In genomic region chr21:46297311-46298082, GRCh38 we compare ENCODE assay signal across 8 cellular contexts. TPM values are rescaled to one million over a fixed set of nuclear protein-coding genes. Genes with fewer than 3 reads are reported as not detected.
DNase-seq lines count a peak whose midpoint lies in the region; ATAC-seq and TF ChIP-seq lines count a peak whose summit lies in the region.

No MANE protein-coding gene starts in this region.

- H3K9me3 ChIP-seq in NT2/D1 (ENCODE audit: insufficient read depth, low read length), result no peaks in the 10 kb centered on the region

- ATAC-seq in esophagus mucosa (peak; percentile 16), natural killer cell (peak in 1 of 3 donors; percentile 8), HG02623 (IDR thresholded peaks at IDR 0.05; ENCODE audit: unreplicated experiment) (no peak)

- TF ChIP-seq CTCF in natural killer cell (IDR thresholded peaks at IDR 0.05) (no peak), GM10266 (IDR thresholded peaks at IDR 0.05; ENCODE audit: control insufficient read depth, insufficient read depth, low read depth, missing control alignments) (no peak), GM13976 (IDR thresholded peaks at IDR 0.05; ENCODE audit: borderline replicate concordance, control extremely low read depth, extremely low read depth, insufficient read depth, missing control alignments) (no peak)

- no peaks in the 10 kb centered on the region for H3K27me3 ChIP-seq in NT2/D1 (ENCODE audit: insufficient read depth, insufficient read length)

- peak overlapping the region in 1 of 2 donors; percentile 58 for H3K27ac Mint-ChIP-seq in natural killer cell

- DNase-seq in AG20443 (ENCODE audit: low spot score) (peak; percentile 43), NT2/D1 (ENCODE audit: low read depth, low spot score) (no peak), natural killer cell (no peak), GM10266 (ENCODE audit: extremely low spot score) (no peak), amygdala (lab: John Stamatoyannopoulos, UW) (no peak), GM13976 (ENCODE audit: low spot score) (no peak)

- in situ Hi-C loops in GM13976 (cut with MboI; ENCODE audit: low sequenced_read_pairs, unreplicated experiment), result no loop called here

- peaks cover 6 to 15% of the 10 kb centered on the region in 2 donors for H3K4me1 Mint-ChIP-seq in natural killer cell

- peak overlapping the region; percentile 12 for H3K4me3 ChIP-seq in NT2/D1 (ENCODE audit: insufficient read length, low read depth)

- H3K9me3 Mint-ChIP-seq in natural killer cell, result no peaks in the 10 kb centered on the region

- intact Hi-C loops in natural killer cell (cut with micrococcal nuclease), result no loop called here

- H3K4me1 ChIP-seq in NT2/D1 (ENCODE audit: insufficient read depth, insufficient read length), result peaks cover 8% of the 10 kb centered on the region

- H3K9ac ChIP-seq in NT2/D1 (ENCODE audit: insufficient read length, low read depth), result peak overlapping the region; percentile 22

- peak overlapping the region; percentile 87 for H3K4me3 Mint-ChIP-seq in natural killer cell

- no peaks in the 10 kb centered on the region for H3K36me3 Mint-ChIP-seq in natural killer cell

- peaks cover 0 to 4% of the 10 kb centered on the region in 2 donors for H3K27me3 Mint-ChIP-seq in natural killer cell (ENCODE audit: low read depth in 2 of 2)

- peaks cover 34% of the 10 kb centered on the region for H3K36me3 ChIP-seq in NT2/D1 (ENCODE audit: insufficient read depth, insufficient read length, low read length)

RNA-seq across cellular contexts. Expression of gene YBEY, which starts 11.4 kb away (rescaled TPM):
- total RNA-seq in esophagus mucosa, result 11.9 TPM
- 10 to 100 TPM; 10.8 to 13.7 (median 12.7) TPM for total RNA-seq in natural killer cell

RNA-seq across cellular contexts. Expression of gene MCM3AP, which starts 12.1 kb away (rescaled TPM):
- total RNA-seq in esophagus mucosa (53.6 TPM), natural killer cell (100 to 1,000 TPM; 143 to 172 (median 159) TPM)

RNA-seq across cellular contexts. Expression of gene C21orf58, which starts 26.2 kb away (rescaled TPM):
- 4.7 TPM for total RNA-seq in esophagus mucosa
- total RNA-seq in natural killer cell, result 1 to 10 TPM; 4.0 to 8.9 (median 5.2) TPM

RNA-seq across cellular contexts. Expression of gene PCNT, which starts 26.5 kb away (rescaled TPM):
- total RNA-seq in esophagus mucosa, result 18.1 TPM
- 10 to 100 TPM; 83.6 to 94.9 (median 84.0) TPM for total RNA-seq in natural killer cell
